Comparison of ENCODE assay signal across 8 cellular contexts in the genomic region with DNA sequence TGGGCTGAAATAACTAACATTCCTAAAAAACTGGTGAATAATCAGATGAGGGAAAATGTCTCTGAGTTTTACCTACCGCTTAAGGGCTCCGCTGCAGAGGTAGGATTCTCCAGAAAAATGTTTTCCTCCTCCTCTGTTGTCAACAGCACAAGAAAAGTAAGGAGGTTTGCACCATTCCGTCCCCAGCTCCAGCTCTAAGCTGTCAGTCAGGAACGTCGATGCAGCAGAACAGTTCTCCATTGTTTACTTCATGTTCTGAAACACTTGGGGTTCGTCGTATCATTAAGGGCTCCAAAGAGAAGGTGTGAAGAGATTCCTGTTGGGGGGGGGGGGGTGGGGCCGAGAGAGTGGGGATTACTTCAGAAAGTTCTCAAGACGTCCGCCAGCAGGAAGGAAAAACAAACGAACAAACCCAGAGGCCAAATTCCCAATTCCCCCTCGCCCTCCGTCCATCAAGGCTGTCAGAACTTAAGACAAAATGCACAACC. TPM values are rescaled to one million over a fixed set of nuclear protein-coding genes. Genes with fewer than 3 reads are reported as not detected.
DNase-seq lines count a peak whose midpoint lies in the region; ATAC-seq and TF ChIP-seq lines count a peak whose summit lies in the region.

No MANE protein-coding gene starts in this region.

- H3K27ac ChIP-seq in iPS-18a (ENCODE audit: low read length) (peak overlapping the region; percentile 78), spleen (peak overlapping the region in 7 of 8 donors; percentile 46 to 86 (median 77))

- H3K4me1 ChIP-seq in iPS-18a (ENCODE audit: control insufficient read depth, low read depth, low read length) (peaks cover 17% of the 10 kb centered on the region), spleen (peaks cover 3 to 34% (median 20%) of the 10 kb centered on the region in 6 donors)

- H3K4me3 Mint-ChIP-seq in activated T-helper 1 cell treated with anti-CD3 and anti-CD28 coated beads, Interleukin-12 subunit alpha, Interleukin-12 subunit beta, Interleukin-2, Interleukin-4 antibody, amounts not matched to agents 30 ng/mL and 10 ng/mL and 1 ng/mL, durations not matched to agents 14 hours and 24 hours and 36 hours, result peak overlapping the region; percentile 93

- ATAC-seq in GM18873 (IDR thresholded peaks at IDR 0.05; ENCODE audit: low FRiP score, unreplicated experiment) (peak; percentile 1), HG03520 (IDR thresholded peaks at IDR 0.05; ENCODE audit: unreplicated experiment) (peak; percentile 0)
- ATAC-seq in activated CD4-positive, CD25-positive, alpha-beta regulatory T cell treated with anti-CD3 and anti-CD28 coated beads, Interleukin-2, amount 50 U/mL, for 24 hours, result no peak

- H3K36me3 Mint-ChIP-seq in activated T-helper 1 cell treated with anti-CD3 and anti-CD28 coated beads, Interleukin-12 subunit alpha, Interleukin-12 subunit beta, Interleukin-2, Interleukin-4 antibody, amounts not matched to agents 30 ng/mL and 10 ng/mL and 1 ng/mL, durations not matched to agents 14 hours and 24 hours and 36 hours (ENCODE audit: low read depth), result peaks cover 17% of the 10 kb centered on the region

- H3K9me3 ChIP-seq in iPS-18a (ENCODE audit: control insufficient read depth, low read depth, low read length) (no peaks in the 10 kb centered on the region), spleen (no peaks in the 10 kb centered on the region)

- H3K4me3 ChIP-seq in iPS-18a (ENCODE audit: low read length) (peak overlapping the region; percentile 92), spleen (peak overlapping the region; percentile 82 to 98 (median 94))

- no peak for TF ChIP-seq CTCF in spleen (IDR thresholded peaks at IDR 0.05 in 8 of 11, conservative IDR thresholded peaks at IDR 0.05 in 3 of 11)

- H3K9ac ChIP-seq in iPS-18a (ENCODE audit: low read length), result peak overlapping the region; percentile 97

- 3 to 4% (median 4%) methylated on average over 13 of the region's 13 CpGs for WGBS in spleen, 5 donors

- peaks cover 34% of the 10 kb centered on the region for H3K4me1 Mint-ChIP-seq in activated T-helper 1 cell treated with anti-CD3 and anti-CD28 coated beads, Interleukin-12 subunit alpha, Interleukin-12 subunit beta, Interleukin-2, Interleukin-4 antibody, amounts not matched to agents 30 ng/mL and 10 ng/mL and 1 ng/mL, durations not matched to agents 14 hours and 24 hours and 36 hours (ENCODE audit: low read depth)

- DNase-seq in Ammon's horn (ENCODE audit: low spot score), result peak; percentile 18
- no peak for DNase-seq in activated T-helper 1 cell treated with anti-CD3 and anti-CD28 coated beads, Interleukin-12 subunit alpha, Interleukin-12 subunit beta, Interleukin-2, Interleukin-4 antibody, amounts not matched to agents 30 ng/mL and 10 ng/mL and 1 ng/mL, durations not matched to agents 14 hours and 24 hours and 36 hours (ENCODE audit: low spot score)
- DNase-seq in spleen, result no peak
- DNase-seq in NCI-H128 (lab: John Stamatoyannopoulos, UW; ENCODE audit: unreplicated experiment), result no peak

- H3K36me3 ChIP-seq in iPS-18a (ENCODE audit: control insufficient read depth, low read depth, low read length) (peaks cover 34% of the 10 kb centered on the region), spleen (peaks cover 0 to 31% (median 3%) of the 10 kb centered on the region in 6 donors)

- H3K27ac Mint-ChIP-seq in activated T-helper 1 cell treated with anti-CD3 and anti-CD28 coated beads, Interleukin-12 subunit alpha, Interleukin-12 subunit beta, Interleukin-2, Interleukin-4 antibody, amounts not matched to agents 30 ng/mL and 10 ng/mL and 1 ng/mL, durations not matched to agents 14 hours and 24 hours and 36 hours, result peak overlapping the region; percentile 80

- intact Hi-C loops in activated T-helper 1 cell treated with anti-CD3 and anti-CD28 coated beads, Interleukin-12 subunit alpha, Interleukin-12 subunit beta, Interleukin-2, Interleukin-4 antibody, amounts not matched to agents 30 ng/mL and 10 ng/mL and 1 ng/mL, durations not matched to agents 14 hours and 24 hours and 36 hours (cut with micrococcal nuclease), result loop anchor here (2.0 to 5.0 kb wide), 7 partner anchors 13 to 1665 kb away; partner anchors contain the start of genes FBXL4, KLHL32 and NDUFAF4
- intact Hi-C loops in spleen (cut with DNase I; ENCODE audit: low total_unique reads), result no loop called here

- no peaks in the 10 kb centered on the region for H3K9me3 Mint-ChIP-seq in activated T-helper 1 cell treated with anti-CD3 and anti-CD28 coated beads, Interleukin-12 subunit alpha, Interleukin-12 subunit beta, Interleukin-2, Interleukin-4 antibody, amounts not matched to agents 30 ng/mL and 10 ng/mL and 1 ng/mL, durations not matched to agents 14 hours and 24 hours and 36 hours

- peaks cover 13% of the 10 kb centered on the region for H3K27me3 Mint-ChIP-seq in activated T-helper 1 cell treated with anti-CD3 and anti-CD28 coated beads, Interleukin-12 subunit alpha, Interleukin-12 subunit beta, Interleukin-2, Interleukin-4 antibody, amounts not matched to agents 30 ng/mL and 10 ng/mL and 1 ng/mL, durations not matched to agents 14 hours and 24 hours and 36 hours (ENCODE audit: insufficient read depth)

- no peak for TF ChIP-seq POLR2A in spleen (IDR thresholded peaks at IDR 0.05)

- H3K27me3 ChIP-seq in iPS-18a (ENCODE audit: control insufficient read depth, insufficient read depth, low read length) (no peaks in the 10 kb centered on the region), spleen (replicated peaks in 1 of 7) (no peaks in the 10 kb centered on the region)

RNA-seq across cellular contexts. Expression of gene MMS22L, which starts 0.7 kb away (rescaled TPM):
- 49.7 and 57.1 TPM in 2 replicates for total RNA-seq in activated T-helper 1 cell treated with anti-CD3 and anti-CD28 coated beads, Interleukin-12 subunit alpha, Interleukin-12 subunit beta, Interleukin-2, Interleukin-4 antibody, amounts not matched to agents 30 ng/mL and 10 ng/mL and 1 ng/mL, durations not matched to agents 14 hours and 24 hours and 36 hours
- total RNA-seq in spleen, result 10 to 100 TPM; 10.5 to 42.3 (median 13.4) TPM
- 1 to 10 TPM; 1.4 to 1.8 (median 1.6) TPM for polyA plus RNA-seq in spleen

Comparison
In these comparisons a context has a peak if more than half of its experiments do, and no peak if none do; other contexts are left out.
1. ATAC-seq: peak in GM18873 (single experiment) and HG03520 (single experiment); none in activated CD4-positive, CD25-positive, alpha-beta regulatory T cell treated with anti-CD3 and anti-CD28 coated beads, Interleukin-2, amount 50 U/mL, for 24 hours (0 of 2).